ENCODE assay signal across 10 cellular contexts in genomic region chr6:103273048-103273447, GRCh38.
A peak's percentile ranks its signal among the peaks of the same experiment; 100 is the strongest.
DNase-seq lines count a peak whose midpoint lies in the region; ATAC-seq and TF ChIP-seq lines count a peak whose summit lies in the region.
"Had no signal": no experiment of that assay in that cellular context is flagged by ENCODE, and none has a peak within 500 bp of the region (broad histone marks: within the 10 kb centered on the region; RNA-seq: fewer than 3 reads in every experiment).

No MANE protein-coding gene starts in this region.

- WGBS in psoas muscle, 3 donors: 29 to 64% (median 34%) methylated on average over 1 of the region's 1 CpG

- no peaks in the 10 kb centered on the region for H3K9me3 ChIP-seq in psoas muscle
- H3K9me3 ChIP-seq: prostate gland had no signal

- H3K36me3 ChIP-seq in psoas muscle (ENCODE audit: insufficient read depth in 1 of 2, low read depth in 1 of 2): no peaks in the 10 kb centered on the region
- H3K36me3 ChIP-seq: prostate gland had no signal

- DNase-seq in NCI-H1092 treated with DMSO at 0.1 percent for 48 hours (lab: John Stamatoyannopoulos, UW) (peak; percentile 24), NCI-H1092 (lab: John Stamatoyannopoulos, UW) (no peak), NCI-H524 treated with DMSO at 0.1 percent for 48 hours (lab: John Stamatoyannopoulos, UW) (peak; percentile 57), psoas muscle (no peak)
- DNase-seq: NCI-H2029 treated with DMSO at 0.1 percent for 48 hours had no signal

- H3K27me3 Mint-ChIP-seq in brain: no peaks in the 10 kb centered on the region

- no peak overlapping the region for H3K27ac Mint-ChIP-seq in brain

- H3K27me3 ChIP-seq in psoas muscle (ENCODE audit: insufficient read depth in 3 of 3, low read length in 2 of 3): no peaks in the 10 kb centered on the region

- H3K36me3 Mint-ChIP-seq in brain: no peaks in the 10 kb centered on the region

- no peak overlapping the region for H3K27ac ChIP-seq in psoas muscle
- H3K27ac ChIP-seq: prostate gland had no signal

- intact Hi-C loops in psoas muscle (cut with DNase I): no loop called here

- H3K4me3 Mint-ChIP-seq in brain: no peak overlapping the region

- no peak overlapping the region for H3K4me3 ChIP-seq in psoas muscle
- H3K4me3 ChIP-seq: prostate gland had no signal

- no peaks in the 10 kb centered on the region for H3K9me3 Mint-ChIP-seq in brain

- ATAC-seq in psoas muscle: no peak
- ATAC-seq in HG03039 (IDR thresholded peaks at IDR 0.05; ENCODE audit: unreplicated experiment): no peak
- no peak for ATAC-seq in HG02678 (IDR thresholded peaks at IDR 0.05; ENCODE audit: unreplicated experiment)
- no peak for ATAC-seq in HG03025 (IDR thresholded peaks at IDR 0.05; ENCODE audit: low FRiP score, unreplicated experiment)

- TF ChIP-seq CTCF in brain (conservative IDR thresholded peaks at IDR 0.05) (peak; percentile 47 to 77), psoas muscle (IDR thresholded peaks at IDR 0.05) (peak; percentile 22)

- H3K4me1 Mint-ChIP-seq in brain: no peaks in the 10 kb centered on the region

- H3K4me1 ChIP-seq in psoas muscle: no peaks in the 10 kb centered on the region
- H3K4me1 ChIP-seq: prostate gland had no signal

Comparison
In these comparisons a context has a peak if more than half of its experiments do, and no peak if none do; other contexts are left out.
1. DNase-seq: peak in NCI-H1092 treated with DMSO at 0.1 percent for 48 hours (single experiment) and NCI-H524 treated with DMSO at 0.1 percent for 48 hours (single experiment); none in NCI-H1092 (single experiment) and psoas muscle (0 of 2).